In genomic region chr2:30301551-30301950, GRCh38 we compare ENCODE assay signal across 1 cellular context.
TF ChIP-seq lines count a peak whose summit lies in the region.

No MANE protein-coding gene starts in this region.

TF ChIP-seq in IMR-90, 13 proteins besides CTCF, POLR2A, EP300 and RAD21 (continued from another document):
- TF ChIP-seq MXI1 (IDR thresholded peaks at IDR 0.05; ENCODE audit: borderline replicate concordance, low read depth, low read length) (no peak), CHD1 (IDR thresholded peaks at IDR 0.05; ENCODE audit: low read depth, low read length) (no peak), BHLHE40 (IDR thresholded peaks at IDR 0.05; ENCODE audit: low read depth, low read length) (peak; percentile 15; the same call in 1 of the 2 replicates), USF2 (IDR thresholded peaks at IDR 0.05; ENCODE audit: low read depth, low read length) (no peak), SMC3 (IDR thresholded peaks at IDR 0.05; ENCODE audit: low read depth, low read length) (peak; percentile 2; the same call in 1 of the 2 replicates), ELK1 (IDR thresholded peaks at IDR 0.05; ENCODE audit: borderline replicate concordance, low read depth, low read length) (no peak), RFX5 (IDR thresholded peaks at IDR 0.05; ENCODE audit: low read depth, low read length) (no peak), RCOR1 (IDR thresholded peaks at IDR 0.05; ENCODE audit: insufficient replicate concordance, low read length) (no peak), CEBPB (IDR thresholded peaks at IDR 0.05; ENCODE audit: low read depth, low read length) (peak; percentile 71), NFE2L2 (IDR thresholded peaks at IDR 0.05; ENCODE audit: low read depth, low read length) (peak; percentile 7; the same call in 1 of the 2 replicates)
TF ChIP-seq in IMR-90: peak in this region for 5.
